Comparison of ENCODE assay signal across 11 cellular contexts in genomic region chr9:110288503-110288902, GRCh38. TPM values are rescaled to one million over a fixed set of nuclear protein-coding genes. Genes with fewer than 3 reads are reported as not detected.
"Had no signal": no experiment of that assay in that cellular context is flagged by ENCODE, and none has a peak within 500 bp of the region (broad histone marks: within the 10 kb centered on the region; RNA-seq: fewer than 3 reads in every experiment).

No MANE protein-coding gene starts in this region.

- H2AFZ ChIP-seq: GM23248 had no signal

- H3K27ac ChIP-seq: GM23248 had no signal

- FAIRE-seq: H1, H54 had no signal

- H3K4me3 ChIP-seq: GM23248, HAP-1 had no signal

- H3K4me3 Mint-ChIP-seq: H9, HFFc6 had no signal

- H3K9me3 Mint-ChIP-seq: H9, HFFc6 had no signal

- H3K4me1 ChIP-seq: HAP-1 had no signal

- H3K9me3 ChIP-seq: HAP-1 had no signal

- H3K27ac Mint-ChIP-seq: H9, HFFc6 had no signal

- H3K36me3 ChIP-seq: HAP-1 had no signal

- DNase-seq: GM23248, GOT3, H7, H9, HCEC 1CT, HFFc6 had no signal

- ATAC-seq: HCT116 had no signal

RNA-seq across cellular contexts. Expression of gene TXNDC8, which starts 49.2 kb away (rescaled TPM):
- total RNA-seq: GM23248, H1, H4, H7, H9, HFFc6 had no signal
- polyA plus RNA-seq: GM23248, H1 had no signal
